Comparison of ENCODE assay signal across 35 cellular contexts in genomic region chr15:62325597-62325996, GRCh38.
"Had no signal": no experiment of that assay in that cellular context is flagged by ENCODE, and none has a peak within 500 bp of the region (broad histone marks: within the 10 kb centered on the region; RNA-seq: fewer than 3 reads in every experiment).

No MANE protein-coding gene starts in this region.

- FAIRE-seq: bronchial epithelial cell had no signal

- H3K9me3 Mint-ChIP-seq: activated CD4-positive, alpha-beta memory T cell treated with anti-CD3 and anti-CD28 coated beads, Interleukin-2, amount 10 ng/mL, durations not matched to agents 7 days and 5 days; activated naive CD4-positive, alpha-beta T cell treated with anti-CD3 and anti-CD28 coated beads, Interleukin-2, amount 10 ng/mL, durations not matched to agents 7 days and 5 days; activated naive CD8-positive, alpha-beta T cell treated with anti-CD3 and anti-CD28 coated beads, Interleukin-2, amount 50 U/mL, for 24 hours; brain; T-cell had no signal

- H3K27ac Mint-ChIP-seq: activated CD4-positive, alpha-beta memory T cell treated with anti-CD3 and anti-CD28 coated beads, Interleukin-2, amount 10 ng/mL, durations not matched to agents 7 days and 5 days; activated CD8-positive, alpha-beta memory T cell treated with anti-CD3 and anti-CD28 coated beads, Interleukin-2, amount 10 ng/mL, durations not matched to agents 7 days and 5 days; activated naive CD4-positive, alpha-beta T cell treated with anti-CD3 and anti-CD28 coated beads, Interleukin-2, amount 10 ng/mL, durations not matched to agents 7 days and 5 days; activated naive CD8-positive, alpha-beta T cell; activated naive CD8-positive, alpha-beta T cell treated with anti-CD3 and anti-CD28 coated beads, Interleukin-2, amount 50 U/mL, for 24 hours; brain; T-cell; T-helper 17 cell had no signal

- DNase-seq: activated CD4-positive, alpha-beta memory T cell treated with anti-CD3 and anti-CD28 coated beads, Interleukin-2, amount 10 ng/mL, durations not matched to agents 7 days and 5 days; activated CD4-positive, alpha-beta T cell treated with anti-CD3 and anti-CD28 coated beads for 1 hour; activated CD4-positive, alpha-beta T cell treated with anti-CD3 and anti-CD28 coated beads for 48 hours; activated CD4-positive, CD25-positive, alpha-beta regulatory T cell; activated CD8-positive, alpha-beta memory T cell treated with anti-CD3 and anti-CD28 coated beads for 24 hours; activated CD8-positive, alpha-beta memory T cell treated with anti-CD3 and anti-CD28 coated beads, Interleukin-2, amount 10 ng/mL, durations not matched to agents 7 days and 5 days; activated CD8-positive, alpha-beta memory T cell treated with anti-CD3 and anti-CD28 coated beads, Interleukin-2, amount 50 U/mL, for 48 hours; activated effector memory CD4-positive, alpha-beta T cell treated with Interleukin-2 at 50 U/mL for 16 hours; activated naive CD4-positive, alpha-beta T cell treated with anti-CD3 and anti-CD28 coated beads, Interleukin-2, amount 10 ng/mL, durations not matched to agents 7 days and 5 days; activated naive CD8-positive, alpha-beta T cell treated with anti-CD3 and anti-CD28 coated beads, Interleukin-2, amount 50 U/mL, for 24 hours; activated T-cell treated with anti-CD3 and anti-CD28 coated beads, Interleukin-2, amount 50 U/mL, for 48 hours; anterior cingulate cortex; Karpas-422; KBM-7; NCI-H1105; NCI-H1417 treated with DMSO at 0.1 percent for 48 hours; NCI-H187 treated with DMSO at 0.1 percent for 48 hours; NCI-H2081; NCI-H2171 treated with DMSO at 0.1 percent for 48 hours; NCI-H510A; NCI-H526; NCI-H748 treated with DMSO at 0.1 percent for 48 hours; NK-92 treated with Interleukin-12 subunit alpha and Interleukin-12 subunit beta, amount 100 ng/mL, for 24 hours; Peyer's patch; RPMI8226; SIG-M5; T-cell; T-helper 17 cell; T-helper 9 cell had no signal

- H3K36me3 ChIP-seq: Peyer's patch had no signal

- ATAC-seq: activated CD8-positive, alpha-beta memory T cell treated with anti-CD3 and anti-CD28 coated beads, Interleukin-2, amount 10 ng/mL, durations not matched to agents 7 days and 5 days; activated naive CD8-positive, alpha-beta T cell treated with anti-CD3 and anti-CD28 coated beads, Interleukin-2, amount 50 U/mL, for 24 hours; PC-3; Right ventricle myocardium inferior; T-cell; T-helper 17 cell had no signal

- H3K4me3 ChIP-seq: Peyer's patch had no signal

- H3K36me3 Mint-ChIP-seq: activated CD8-positive, alpha-beta memory T cell treated with anti-CD3 and anti-CD28 coated beads, Interleukin-2, amount 10 ng/mL, durations not matched to agents 7 days and 5 days; activated naive CD4-positive, alpha-beta T cell treated with anti-CD3 and anti-CD28 coated beads, Interleukin-2, amount 10 ng/mL, durations not matched to agents 7 days and 5 days; activated naive CD8-positive, alpha-beta T cell; brain; T-cell had no signal

- H3K27ac ChIP-seq: Peyer's patch, VCaP had no signal

- H3K27me3 ChIP-seq: Peyer's patch had no signal

- H3K4me3 Mint-ChIP-seq: activated CD4-positive, alpha-beta memory T cell treated with anti-CD3 and anti-CD28 coated beads, Interleukin-2, amount 10 ng/mL, durations not matched to agents 7 days and 5 days; activated CD8-positive, alpha-beta memory T cell treated with anti-CD3 and anti-CD28 coated beads, Interleukin-2, amount 10 ng/mL, durations not matched to agents 7 days and 5 days; activated naive CD4-positive, alpha-beta T cell treated with anti-CD3 and anti-CD28 coated beads, Interleukin-2, amount 10 ng/mL, durations not matched to agents 7 days and 5 days; activated naive CD8-positive, alpha-beta T cell; activated naive CD8-positive, alpha-beta T cell treated with anti-CD3 and anti-CD28 coated beads, Interleukin-2, amount 50 U/mL, for 24 hours; brain; T-cell; T-helper 17 cell had no signal

- H3K4me1 ChIP-seq: Peyer's patch had no signal

- H3K9me3 ChIP-seq: Peyer's patch had no signal

- H3K4me1 Mint-ChIP-seq: activated CD4-positive, alpha-beta memory T cell treated with anti-CD3 and anti-CD28 coated beads, Interleukin-2, amount 10 ng/mL, durations not matched to agents 7 days and 5 days; activated CD8-positive, alpha-beta memory T cell treated with anti-CD3 and anti-CD28 coated beads, Interleukin-2, amount 10 ng/mL, durations not matched to agents 7 days and 5 days; activated naive CD4-positive, alpha-beta T cell treated with anti-CD3 and anti-CD28 coated beads, Interleukin-2, amount 10 ng/mL, durations not matched to agents 7 days and 5 days; activated naive CD8-positive, alpha-beta T cell treated with anti-CD3 and anti-CD28 coated beads, Interleukin-2, amount 50 U/mL, for 24 hours; T-cell; T-helper 17 cell had no signal
